In the genomic region with DNA sequence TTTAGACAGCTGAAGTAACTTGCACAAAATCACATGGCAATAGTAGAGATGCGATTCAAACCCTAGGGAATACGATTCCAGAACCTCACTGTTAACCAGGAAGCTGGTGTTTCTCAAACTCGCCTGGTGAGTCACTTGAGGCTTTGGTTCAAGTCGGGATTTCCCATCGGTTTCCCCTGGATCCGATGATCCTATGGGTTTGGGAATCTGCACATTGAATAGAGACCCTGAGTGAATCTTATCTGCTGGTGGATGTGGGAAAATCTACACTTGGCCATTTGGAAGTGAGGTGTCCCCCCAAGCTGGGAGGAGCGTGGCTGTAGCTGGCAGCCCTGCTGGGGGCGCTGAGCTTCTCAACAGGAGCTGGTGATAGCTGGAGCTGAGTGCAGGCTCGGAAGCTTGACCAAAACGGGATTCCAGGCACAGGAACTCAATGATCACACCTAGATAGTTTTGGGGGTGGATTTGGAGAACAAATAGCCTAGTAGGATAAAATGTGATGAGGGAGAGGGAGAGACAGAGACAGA, we compare ENCODE assay signal across 20 cellular contexts.
"Had no signal": no experiment of that assay in that cellular context is flagged by ENCODE, and none has a peak within 500 bp of the region (broad histone marks: within the 10 kb centered on the region; RNA-seq: fewer than 3 reads in every experiment).

No MANE protein-coding gene starts in this region.

- H3K4me3 Mint-ChIP-seq: activated CD8-positive, alpha-beta memory T cell treated with anti-CD3 and anti-CD28 coated beads, Interleukin-2, amount 10 ng/mL, durations not matched to agents 7 days and 5 days; activated naive CD8-positive, alpha-beta T cell treated with anti-CD3 and anti-CD28 coated beads for 36 hours; activated T-cell treated with anti-CD3 and anti-CD28 coated beads, Interleukin-2, amount 50 U/mL, for 4 hours; neural progenitor cell had no signal

- DNase-seq: activated CD4-positive, alpha-beta T cell treated with anti-CD3 and anti-CD28 coated beads, Interleukin-2, amount 50 U/mL, for 48 hours; activated CD4-positive, CD25-positive, alpha-beta regulatory T cell; activated CD8-positive, alpha-beta memory T cell treated with anti-CD3 and anti-CD28 coated beads, Interleukin-2, amount 10 ng/mL, durations not matched to agents 7 days and 5 days; activated gamma-delta T cell treated with Interleukin-2 at 50 U/mL for 16 hours; activated naive CD8-positive, alpha-beta T cell treated with anti-CD3 and anti-CD28 coated beads for 36 hours; activated T-cell treated with anti-CD3 and anti-CD28 coated beads, Interleukin-2, amount 50 U/mL, for 4 hours; brain microvascular endothelial cell; dorsolateral prefrontal cortex; kidney glomerular epithelial cell; midbrain; ovary; sigmoid colon; stimulated activated CD4-positive, alpha-beta T cell treated with anti-CD3 and anti-CD28 coated beads, Interleukin-12 subunit alpha, Interleukin-12 subunit beta, amount 100 ng/mL, for 4 hours; stimulated activated naive CD4-positive, alpha-beta T cell treated with Interleukin-2 at 50 U/mL for 16 hours; T-helper 9 cell; testis; upper lobe of right lung had no signal

- H3K36me3 ChIP-seq: brain microvascular endothelial cell, esophagus muscularis mucosa, gastroesophageal sphincter, neural progenitor cell, ovary, sigmoid colon, upper lobe of right lung had no signal

- H3K36me3 Mint-ChIP-seq: activated CD8-positive, alpha-beta memory T cell treated with anti-CD3 and anti-CD28 coated beads, Interleukin-2, amount 10 ng/mL, durations not matched to agents 7 days and 5 days; activated naive CD8-positive, alpha-beta T cell treated with anti-CD3 and anti-CD28 coated beads for 36 hours; neural progenitor cell had no signal

- H3K27me3 Mint-ChIP-seq: activated CD8-positive, alpha-beta memory T cell treated with anti-CD3 and anti-CD28 coated beads, Interleukin-2, amount 10 ng/mL, durations not matched to agents 7 days and 5 days; activated naive CD8-positive, alpha-beta T cell treated with anti-CD3 and anti-CD28 coated beads for 36 hours had no signal

- H3K9me3 Mint-ChIP-seq: activated naive CD8-positive, alpha-beta T cell treated with anti-CD3 and anti-CD28 coated beads for 36 hours; activated T-cell treated with anti-CD3 and anti-CD28 coated beads, Interleukin-2, amount 50 U/mL, for 4 hours; neural progenitor cell had no signal

- H3K9me3 ChIP-seq: esophagus muscularis mucosa, gastroesophageal sphincter, ovary, sigmoid colon, testis, upper lobe of right lung had no signal

- H3K4me3 ChIP-seq: dorsolateral prefrontal cortex, esophagus muscularis mucosa, gastroesophageal sphincter, neural progenitor cell, ovary, sigmoid colon, testis, upper lobe of right lung had no signal

- H3K27me3 ChIP-seq: brain microvascular endothelial cell, dorsolateral prefrontal cortex, esophagus muscularis mucosa, gastroesophageal sphincter, neural progenitor cell, ovary, sigmoid colon, testis, upper lobe of right lung had no signal

- H3K27ac ChIP-seq: brain microvascular endothelial cell, dorsolateral prefrontal cortex, esophagus muscularis mucosa, gastroesophageal sphincter, neural progenitor cell, ovary, sigmoid colon, testis, upper lobe of right lung had no signal

- H3K27ac Mint-ChIP-seq: activated CD8-positive, alpha-beta memory T cell treated with anti-CD3 and anti-CD28 coated beads, Interleukin-2, amount 10 ng/mL, durations not matched to agents 7 days and 5 days; neural progenitor cell had no signal
